8 cellular contexts compared by ENCODE assay signal in genomic region chr6:593139-593906, GRCh38.
DNase-seq lines count a peak whose midpoint lies in the region; ATAC-seq and TF ChIP-seq lines count a peak whose summit lies in the region.

No MANE protein-coding gene starts in this region.

- peak; percentile 59 for DNase-seq in AG10803 (ENCODE audit: low read depth)
- DNase-seq in H4 (ENCODE audit: low spot score): peak; percentile 49
- peak; percentile 71 for DNase-seq in NCI-H748 (lab: John Stamatoyannopoulos, UW; ENCODE audit: unreplicated experiment)
- peak; percentile 67 to 75 for DNase-seq in activated CD4-positive, alpha-beta T cell treated with anti-CD3 and anti-CD28 coated beads, Interleukin-2, amount 50 U/mL, for 48 hours
- peak; percentile 61 for DNase-seq in effector CD4-positive, alpha-beta T cell
- peak; percentile 53 for DNase-seq in mucosa of gallbladder (ENCODE audit: low spot score)
- DNase-seq in stimulated activated CD8-positive, alpha-beta memory T cell treated with anti-CD3 and anti-CD28 coated beads, Interleukin-7, amount 100 ng/mL, for 4 hours (ENCODE audit: low read depth in 2 of 2): peak; percentile 16 to 52

- no peak overlapping the region for H3K4me3 ChIP-seq in AG10803 (ENCODE audit: low read length)

- TF ChIP-seq CTCF in AG10803 (conservative IDR thresholded peaks at IDR 0.05; ENCODE audit: low read length): peak; percentile 71

- ATAC-seq in GM21786 (IDR thresholded peaks at IDR 0.05; ENCODE audit: unreplicated experiment): no peak
